20 cellular contexts compared by ENCODE assay signal in genomic region chr2:25799301-25799700, GRCh38.
A peak's percentile ranks its signal among the peaks of the same experiment; 100 is the strongest.
DNase-seq lines count a peak whose midpoint lies in the region; ATAC-seq and TF ChIP-seq lines count a peak whose summit lies in the region.
"Had no signal": no experiment of that assay in that cellular context is flagged by ENCODE, and none has a peak within 500 bp of the region (broad histone marks: within the 10 kb centered on the region; RNA-seq: fewer than 3 reads in every experiment).

No MANE protein-coding gene starts in this region.

- no peaks in the 10 kb centered on the region for H3K27me3 Mint-ChIP-seq in CD4-positive, CD25-positive, alpha-beta regulatory T cell
- no peaks in the 10 kb centered on the region for H3K27me3 Mint-ChIP-seq in CD4-positive, alpha-beta memory T cell
- H3K27me3 Mint-ChIP-seq in activated CD8-positive, alpha-beta T cell treated with anti-CD3 and anti-CD28 coated beads for 36 hours = no peaks in the 10 kb centered on the region
- peaks cover 1% of the 10 kb centered on the region for H3K27me3 Mint-ChIP-seq in endothelial cell (ENCODE audit: unreplicated experiment)
- H3K27me3 Mint-ChIP-seq: B cell had no signal

- peaks cover 40% of the 10 kb centered on the region for H3K36me3 Mint-ChIP-seq in CD4-positive, CD25-positive, alpha-beta regulatory T cell
- H3K36me3 Mint-ChIP-seq in CD4-positive, alpha-beta memory T cell = peaks cover 43 to 54% of the 10 kb centered on the region in 2 donors
- H3K36me3 Mint-ChIP-seq in activated CD8-positive, alpha-beta T cell treated with anti-CD3 and anti-CD28 coated beads for 36 hours (ENCODE audit: low read depth) = peaks cover 66% of the 10 kb centered on the region
- H3K36me3 Mint-ChIP-seq in endothelial cell (ENCODE audit: low read depth, unreplicated experiment) = peaks cover 24% of the 10 kb centered on the region

- peaks cover 38 to 88% (median 60%) of the 10 kb centered on the region in 4 donors for H3K4me1 Mint-ChIP-seq in CD4-positive, CD25-positive, alpha-beta regulatory T cell
- H3K4me1 Mint-ChIP-seq in CD4-positive, alpha-beta memory T cell = peaks cover 49 to 70% (median 64%) of the 10 kb centered on the region in 4 donors
- peaks cover 81% of the 10 kb centered on the region for H3K4me1 Mint-ChIP-seq in activated CD8-positive, alpha-beta T cell treated with anti-CD3 and anti-CD28 coated beads for 36 hours (ENCODE audit: low read depth)
- H3K4me1 Mint-ChIP-seq in endothelial cell (ENCODE audit: unreplicated experiment) = peaks cover 6% of the 10 kb centered on the region

- ATAC-seq in CD4-positive, CD25-positive, alpha-beta regulatory T cell (ENCODE audit: low read depth in 2 of 2) = no peak
- ATAC-seq in activated CD8-positive, alpha-beta T cell treated with anti-CD3 and anti-CD28 coated beads for 36 hours = no peak
- ATAC-seq in foreskin keratinocyte (no peak), GM18517 (IDR thresholded peaks at IDR 0.05; ENCODE audit: unreplicated experiment) (no peak)
- ATAC-seq: GM12878 had no signal

- no peaks in the 10 kb centered on the region for H3K27me3 ChIP-seq in CD4-positive, CD25-positive, alpha-beta regulatory T cell (ENCODE audit: control insufficient read depth, insufficient read depth, low read length)
- no peaks in the 10 kb centered on the region for H3K27me3 ChIP-seq in CD4-positive, alpha-beta memory T cell (ENCODE audit: insufficient read depth, low read length)
- H3K27me3 ChIP-seq in foreskin keratinocyte = no peaks in the 10 kb centered on the region
- H3K27me3 ChIP-seq: SJSA1 had no signal

- POLR2A ChIA-PET in CD4-positive, alpha-beta memory T cell (lab: Charles Lee; ENCODE audit: partially characterized antibody) = interaction anchor here (0.8 to 1.4 kb wide), 2 partner anchors 10 to 12 kb away, joined by 3 read pairs; no protein-coding TSS in a partner anchor
- POLR2A ChIA-PET in activated CD8-positive, alpha-beta T cell treated with anti-CD3 and anti-CD28 coated beads for 36 hours (lab: Charles Lee) = interaction anchor here (1.3 to 1.4 kb wide), 4 partner anchors 10 to 80 kb away, joined by 3 to 5 read pairs (median 4); partner anchors contain the start of gene ASXL2

- no peaks in the 10 kb centered on the region for H3K9me3 Mint-ChIP-seq in CD4-positive, CD25-positive, alpha-beta regulatory T cell
- no peaks in the 10 kb centered on the region for H3K9me3 Mint-ChIP-seq in CD4-positive, alpha-beta memory T cell
- H3K9me3 Mint-ChIP-seq in activated CD8-positive, alpha-beta T cell treated with anti-CD3 and anti-CD28 coated beads for 36 hours = peaks cover 3% of the 10 kb centered on the region
- H3K9me3 Mint-ChIP-seq in endothelial cell (ENCODE audit: unreplicated experiment) = no peaks in the 10 kb centered on the region

- no peaks in the 10 kb centered on the region for H3K9me3 ChIP-seq in CD4-positive, CD25-positive, alpha-beta regulatory T cell (ENCODE audit: control insufficient read depth in 2 of 2, low read length in 2 of 2)
- no peaks in the 10 kb centered on the region for H3K9me3 ChIP-seq in CD4-positive, alpha-beta memory T cell (ENCODE audit: control insufficient read depth in 1 of 2, low read length in 2 of 2)
- H3K9me3 ChIP-seq: SJSA1 had no signal

- H3K27ac Mint-ChIP-seq in CD4-positive, CD25-positive, alpha-beta regulatory T cell = peak overlapping the region; percentile 70 to 97 (median 89)
- peak overlapping the region; percentile 44 to 92 (median 76) for H3K27ac Mint-ChIP-seq in CD4-positive, alpha-beta memory T cell
- H3K27ac Mint-ChIP-seq in activated CD8-positive, alpha-beta T cell treated with anti-CD3 and anti-CD28 coated beads for 36 hours = peak overlapping the region; percentile 93
- peak overlapping the region; percentile 3 for H3K27ac Mint-ChIP-seq in endothelial cell (ENCODE audit: unreplicated experiment)
- H3K27ac Mint-ChIP-seq: B cell had no signal

- H3K27ac ChIP-seq in CD4-positive, CD25-positive, alpha-beta regulatory T cell (ENCODE audit: insufficient read depth, low read length, poor library complexity, severe bottlenecking) = no peak overlapping the region
- H3K27ac ChIP-seq in CD4-positive, alpha-beta memory T cell (ENCODE audit: low read depth, low read length) = no peak overlapping the region
- no peak overlapping the region for H3K27ac ChIP-seq in foreskin keratinocyte
- H3K27ac ChIP-seq: GM23248, SJSA1 had no signal

- intact Hi-C loops in CD4-positive, alpha-beta memory T cell (cut with micrococcal nuclease) = no loop called here
- intact Hi-C loops in activated CD8-positive, alpha-beta T cell treated with anti-CD3 and anti-CD28 coated beads for 36 hours (cut with micrococcal nuclease) = loop anchor here (5.0 kb wide), 1 partner anchor 33 kb away; no protein-coding TSS in a partner anchor

- H3K4me3 ChIP-seq in CD4-positive, CD25-positive, alpha-beta regulatory T cell (ENCODE audit: low read depth, low read length) = no peak overlapping the region
- H3K4me3 ChIP-seq in CD4-positive, alpha-beta memory T cell (ENCODE audit: low read length in 2 of 2) = no peak overlapping the region
- H3K4me3 ChIP-seq: GM12878, GM23248, SJSA1 had no signal

- no peak for TF ChIP-seq CTCF in activated CD8-positive, alpha-beta T cell treated with anti-CD3 and anti-CD28 coated beads for 36 hours (IDR thresholded peaks at IDR 0.05)
- no peak for TF ChIP-seq CTCF in endothelial cell (IDR thresholded peaks at IDR 0.05; ENCODE audit: unreplicated experiment)
- TF ChIP-seq CTCF in foreskin keratinocyte (conservative IDR thresholded peaks at IDR 0.05) = no peak

- H3K36me3 ChIP-seq in CD4-positive, CD25-positive, alpha-beta regulatory T cell (ENCODE audit: control insufficient read depth, insufficient read depth, low read length) = peaks cover 23% of the 10 kb centered on the region
- H3K36me3 ChIP-seq in CD4-positive, alpha-beta memory T cell (ENCODE audit: insufficient read depth, low read length) = peaks cover 24% of the 10 kb centered on the region

- peaks cover 41% of the 10 kb centered on the region for H3K4me1 ChIP-seq in CD4-positive, CD25-positive, alpha-beta regulatory T cell (ENCODE audit: control insufficient read depth, insufficient read depth, low read length, poor library complexity, severe bottlenecking)
- peaks cover 54% of the 10 kb centered on the region for H3K4me1 ChIP-seq in CD4-positive, alpha-beta memory T cell (ENCODE audit: insufficient read depth, low read length)
- no peaks in the 10 kb centered on the region for H3K4me1 ChIP-seq in foreskin keratinocyte
- H3K4me1 ChIP-seq: SJSA1 had no signal

- no peak for DNase-seq in CD4-positive, CD25-positive, alpha-beta regulatory T cell
- DNase-seq in CD4-positive, alpha-beta memory T cell = no peak
- DNase-seq in activated CD8-positive, alpha-beta T cell treated with anti-CD3 and anti-CD28 coated beads for 36 hours = no peak
- DNase-seq in endothelial cell (ENCODE audit: low spot score) (no peak), foreskin keratinocyte (no peak), pons (ENCODE audit: low spot score) (no peak)
- no peak for DNase-seq in activated effector memory CD4-positive, alpha-beta T cell treated with anti-CD3 and anti-CD28 coated beads, Interleukin-2, amount 50 U/mL, for 16 hours
- DNase-seq: DND-41, GDM1, GM23248, HCEC 1CT, KG1, NCI-H1436 treated with DMSO at 0.1 percent for 48 hours, NCI-H2029 treated with DMSO at 0.1 percent for 48 hours, NCI-H510A, NCI-H774 had no signal

- H3K4me3 Mint-ChIP-seq in CD4-positive, CD25-positive, alpha-beta regulatory T cell = peak overlapping the region in 2 of 4 donors; percentile 26 to 39
- H3K4me3 Mint-ChIP-seq in CD4-positive, alpha-beta memory T cell = peak overlapping the region in 1 of 8 donors; percentile 16
- no peak overlapping the region for H3K4me3 Mint-ChIP-seq in activated CD8-positive, alpha-beta T cell treated with anti-CD3 and anti-CD28 coated beads for 36 hours
- H3K4me3 Mint-ChIP-seq in endothelial cell (ENCODE audit: unreplicated experiment) = peak overlapping the region; percentile 17
- H3K4me3 Mint-ChIP-seq: B cell had no signal

- CTCF ChIA-PET in CD4-positive, alpha-beta memory T cell (lab: Charles Lee; ENCODE audit: partially characterized antibody) = interaction anchor here (0.6 to 0.8 kb wide), 2 partner anchors 98 to 192 kb away, joined by 3 to 4 read pairs; no protein-coding TSS in a partner anchor
- CTCF ChIA-PET in activated CD8-positive, alpha-beta T cell treated with anti-CD3 and anti-CD28 coated beads for 36 hours (lab: Charles Lee) = interaction anchor here (0.9 to 1.7 kb wide), 4 partner anchors 9 to 53 kb away, joined by 3 to 6 read pairs (median 3); no protein-coding TSS in a partner anchor

Comparison
In these comparisons a context has a peak if more than half of its experiments do, and no peak if none do; other contexts are left out.
1. H3K27ac Mint-ChIP-seq: peak in every context shown above with its lines; median percentile 93 in activated CD8-positive, alpha-beta T cell treated with anti-CD3 and anti-CD28 coated beads for 36 hours; 89 in CD4-positive, CD25-positive, alpha-beta regulatory T cell; 76 in CD4-positive, alpha-beta memory T cell; 3 in endothelial cell.